18 cellular contexts compared by ENCODE assay signal in genomic region chr7:117717341-117717740, GRCh38.
DNase-seq lines count a peak whose midpoint lies in the region; ATAC-seq, FAIRE-seq and TF ChIP-seq lines count a peak whose summit lies in the region.
"Had no signal": no experiment of that assay in that cellular context is flagged by ENCODE, and none has a peak within 500 bp of the region (broad histone marks: within the 10 kb centered on the region; RNA-seq: fewer than 3 reads in every experiment).

No MANE protein-coding gene starts in this region.

- H3K9me3 Mint-ChIP-seq in GM23338, result no peaks in the 10 kb centered on the region
- no peaks in the 10 kb centered on the region for H3K9me3 Mint-ChIP-seq in astrocyte (ENCODE audit: unreplicated experiment)
- H3K9me3 Mint-ChIP-seq: CD4-positive, alpha-beta memory T cell; H9 had no signal

- no peak overlapping the region for H4K91ac ChIP-seq in mesenchymal stem cell (ENCODE audit: low read length)

- H3K4me1 Mint-ChIP-seq in GM23338, result no peaks in the 10 kb centered on the region
- peaks cover 9% of the 10 kb centered on the region for H3K4me1 Mint-ChIP-seq in astrocyte (ENCODE audit: low read depth, unreplicated experiment)

- no peak overlapping the region for H2AK5ac ChIP-seq in mesenchymal stem cell (ENCODE audit: low read length, severe bottlenecking)
- no peak overlapping the region for H2AK5ac ChIP-seq in mesendoderm (ENCODE audit: low read length)

- WGBS in A549 (ENCODE audit: missing lambda C conversion rate), result 92% methylated on average over 2 of the region's 2 CpGs
- 96% methylated on average over 1 of the region's 2 CpGs for WGBS in mesenchymal stem cell
- WGBS in mesendoderm (ENCODE audit: extremely low coverage, insufficient coverage, low lambda C conversion rate), result no CpG with 5 or more reads among the region's 2 CpGs
- 77 to 87% (median 82%) methylated on average over 2 of the region's 2 CpGs for WGBS in adrenal gland, 4 donors

- H4K5ac ChIP-seq in mesendoderm (ENCODE audit: low read length), result no peak overlapping the region

- H3K23ac ChIP-seq in mesenchymal stem cell (ENCODE audit: low read length in 2 of 2) (no peak overlapping the region), mesendoderm (ENCODE audit: low read length) (no peak overlapping the region)

- H3K9ac ChIP-seq in astrocyte (ENCODE audit: low read length) (no peak overlapping the region), mesenchymal stem cell (ENCODE audit: low read length) (no peak overlapping the region), mesendoderm (ENCODE audit: low read length) (no peak overlapping the region)

- CTCF ChIA-PET in A549 (lab: Yijun Ruan, JAX), result interaction anchor here (0.6 to 5.9 kb wide), 7 partner anchors 25 to 391 kb away, joined by 3 to 45 read pairs (median 3); no protein-coding TSS in a partner anchor

- ATAC-seq in A549 (no peak), GM23338 (no peak)
- ATAC-seq: GM12878 had no signal

- H3K9me3 ChIP-seq in A549 (no peaks in the 10 kb centered on the region), astrocyte (ENCODE audit: insufficient read depth, low read depth, low read length) (no peaks in the 10 kb centered on the region), mesenchymal stem cell (ENCODE audit: control insufficient read depth, low read length) (no peaks in the 10 kb centered on the region), adrenal gland (replicated peaks in 1 of 3) (no peaks in the 10 kb centered on the region)
- H3K9me3 ChIP-seq: BE2C had no signal

- H3K27me3 Mint-ChIP-seq in GM23338 (ENCODE audit: insufficient read depth, low read depth, poor library complexity) (no peaks in the 10 kb centered on the region), astrocyte (ENCODE audit: low read depth, unreplicated experiment) (no peaks in the 10 kb centered on the region)

- intact Hi-C loops in adrenal gland (cut with DNase I), result loop anchor here in 1 of 2 donors (10.0 kb wide), 1 partner anchor 263 kb away; no protein-coding TSS in a partner anchor

- TF ChIP-seq RAD21 in A549 (conservative IDR thresholded peaks at IDR 0.05 in 1 of 2, IDR thresholded peaks at IDR 0.05 in 1 of 2), result no peak

- DNase-seq in A549 (ENCODE audit: low read depth in 1 of 2, low spot score in 1 of 2) (no peak), GM23338 (ENCODE audit: low spot score) (no peak), astrocyte (ENCODE audit: low read depth) (no peak), mesenchymal stem cell (no peak), mesendoderm (no peak), HTR-8/SVneo (ENCODE audit: insufficient read length, low spot score) (no peak), COLO829 (ENCODE audit: low spot score) (no peak), adrenal gland (no peak)
- DNase-seq: BE2C; CD4-positive, alpha-beta memory T cell; COR-L47; GOT3; H9; KBM-7 had no signal

- H3K4me1 ChIP-seq in A549 (peaks cover 19% of the 10 kb centered on the region), GM23338 (ENCODE audit: insufficient read depth) (no peaks in the 10 kb centered on the region), astrocyte (ENCODE audit: insufficient read depth, low read length) (no peaks in the 10 kb centered on the region), mesenchymal stem cell (ENCODE audit: control insufficient read depth, insufficient read depth, low read depth, low read length) (peaks cover 3% of the 10 kb centered on the region), mesendoderm (ENCODE audit: control insufficient read depth, low read depth, low read length) (no peaks in the 10 kb centered on the region), adrenal gland (replicated peaks in 1 of 2) (no peaks in the 10 kb centered on the region)
- H3K4me1 ChIP-seq: BE2C had no signal

- FAIRE-seq in A549 (lab: Jason Lieb, UNC), result no peak
- FAIRE-seq in astrocyte (lab: Jason Lieb, UNC), result no peak
- FAIRE-seq in HTR-8/SVneo (lab: Jason Lieb, UNC), result no peak
- FAIRE-seq: GM12878, GM18507 had no signal

- no peak overlapping the region for H2BK5ac ChIP-seq in mesenchymal stem cell (ENCODE audit: low read depth, low read length, poor library complexity, severe bottlenecking)
- H2BK5ac ChIP-seq in mesendoderm (ENCODE audit: low read length), result no peak overlapping the region

- no peaks in the 10 kb centered on the region for H4K20me1 ChIP-seq in GM23338 (replicated peaks; ENCODE audit: insufficient read depth)
- no peaks in the 10 kb centered on the region for H4K20me1 ChIP-seq in astrocyte (ENCODE audit: insufficient read depth, low read length)

- TF ChIP-seq POLR2A in A549 (IDR thresholded peaks at IDR 0.05; ENCODE audit: low read length) (no peak), adrenal gland (IDR thresholded peaks at IDR 0.05) (no peak)

- no peaks in the 10 kb centered on the region for H3F3A ChIP-seq in GM23338 (replicated peaks; ENCODE audit: low read depth)

- H2BK15ac ChIP-seq in mesenchymal stem cell (ENCODE audit: low read depth, poor library complexity, severe bottlenecking), result no peak overlapping the region
- no peak overlapping the region for H2BK15ac ChIP-seq in mesendoderm (replicated peaks; ENCODE audit: low read depth)

- no peak for TF ChIP-seq EP300 in A549 (IDR thresholded peaks at IDR 0.05)

- POLR2A ChIA-PET in A549 (lab: Yijun Ruan, JAX), result no interaction called here

- TF ChIP-seq CTCF in A549 (IDR thresholded peaks at IDR 0.05) (no peak), GM23338 (conservative IDR thresholded peaks at IDR 0.05; ENCODE audit: low read depth in 2 of 2) (no peak), astrocyte (IDR thresholded peaks at IDR 0.05; ENCODE audit: insufficient read depth, low read depth, low read length) (no peak), adrenal gland (IDR thresholded peaks at IDR 0.05) (no peak)

- no peak overlapping the region for H2BK120ac ChIP-seq in mesenchymal stem cell (ENCODE audit: low read depth, low read length)
- no peak overlapping the region for H2BK120ac ChIP-seq in mesendoderm (ENCODE audit: low read depth, low read length)

- no peak overlapping the region for H3K4me3 ChIP-seq in A549
- no peak overlapping the region for H3K4me3 ChIP-seq in GM23338
- no peak overlapping the region for H3K4me3 ChIP-seq in astrocyte (ENCODE audit: insufficient read depth, low read depth, low read length)
- H3K4me3 ChIP-seq in mesenchymal stem cell (ENCODE audit: insufficient read depth in 1 of 2, low read depth in 1 of 2, low read length in 2 of 2), result no peak overlapping the region
- H3K4me3 ChIP-seq in mesendoderm (ENCODE audit: low read length), result no peak overlapping the region
- H3K4me3 ChIP-seq in adrenal gland, result no peak overlapping the region
- H3K4me3 ChIP-seq: GM12878 had no signal

- H3K4ac ChIP-seq in mesenchymal stem cell (ENCODE audit: low read depth in 1 of 2, low read length in 2 of 2) (no peak overlapping the region), mesendoderm (ENCODE audit: low read depth, low read length) (no peak overlapping the region)

- no peaks in the 10 kb centered on the region for H3K9me2 ChIP-seq in GM23338 (ENCODE audit: insufficient read depth)

- H3K27me3 ChIP-seq in GM23338 (ENCODE audit: insufficient read depth), result no peaks in the 10 kb centered on the region
- no peaks in the 10 kb centered on the region for H3K27me3 ChIP-seq in astrocyte (ENCODE audit: insufficient read depth, low read length)
- H3K27me3 ChIP-seq in mesenchymal stem cell (ENCODE audit: control insufficient read depth in 1 of 2, insufficient read depth in 1 of 2, low read length in 2 of 2), result no peaks in the 10 kb centered on the region
- H3K27me3 ChIP-seq in mesendoderm (ENCODE audit: insufficient read depth, low read length, poor library complexity), result no peaks in the 10 kb centered on the region
- H3K27me3 ChIP-seq in adrenal gland, result no peaks in the 10 kb centered on the region

- H3K79me1 ChIP-seq in mesenchymal stem cell (replicated peaks; ENCODE audit: low read length, poor library complexity, severe bottlenecking), result no peaks in the 10 kb centered on the region
- no peaks in the 10 kb centered on the region for H3K79me1 ChIP-seq in mesendoderm (ENCODE audit: low read length)

- H3K18ac ChIP-seq in mesenchymal stem cell (ENCODE audit: low read depth in 1 of 2, low read length in 2 of 2), result no peak overlapping the region
- H3K18ac ChIP-seq in mesendoderm (ENCODE audit: low read length), result no peak overlapping the region

- H3K4me3 Mint-ChIP-seq in GM23338 (no peak overlapping the region), astrocyte (ENCODE audit: unreplicated experiment) (no peak overlapping the region)
- H3K4me3 Mint-ChIP-seq: CD4-positive, alpha-beta memory T cell; H9 had no signal

- H3K14ac ChIP-seq in mesenchymal stem cell (ENCODE audit: low read length in 2 of 2), result no peak overlapping the region

- H3K27ac ChIP-seq in A549 (no peak overlapping the region; a peak in 1 of 6 replicates), GM23338 (ENCODE audit: low read depth) (no peak overlapping the region), astrocyte (ENCODE audit: low read depth, low read length) (no peak overlapping the region), mesenchymal stem cell (ENCODE audit: low read length, poor library complexity, severe bottlenecking) (peak overlapping the region; percentile 46), mesendoderm (ENCODE audit: low read depth, low read length) (no peak overlapping the region), adrenal gland (no peak overlapping the region)
- H3K27ac ChIP-seq: 22Rv1, C4-2B had no signal

- H3K27ac Mint-ChIP-seq in GM23338 (0 out of 2 replicates have a peak overlapping the region, but pooled peaks have one; percentile 21), astrocyte (ENCODE audit: unreplicated experiment) (peak overlapping the region; percentile 64)
- H3K27ac Mint-ChIP-seq: CD4-positive, alpha-beta memory T cell had no signal

- H2AFZ ChIP-seq in GM23338, result no peak overlapping the region
- H2AFZ ChIP-seq in astrocyte (ENCODE audit: low read depth, low read length), result no peak overlapping the region
- no peak overlapping the region for H2AFZ ChIP-seq in mesenchymal stem cell (ENCODE audit: low read depth, low read length)

- no peak overlapping the region for H3K56ac ChIP-seq in mesendoderm (ENCODE audit: low read length)

- H3K36me3 Mint-ChIP-seq in GM23338 (ENCODE audit: low read depth), result peaks cover 49% of the 10 kb centered on the region
- no peaks in the 10 kb centered on the region for H3K36me3 Mint-ChIP-seq in astrocyte (ENCODE audit: low read depth, unreplicated experiment)
- H3K36me3 Mint-ChIP-seq: CD4-positive, alpha-beta memory T cell had no signal

- no peak overlapping the region for H2BK12ac ChIP-seq in mesenchymal stem cell (ENCODE audit: low read length in 2 of 2)

- peak overlapping the region; percentile 39 for H3K4me2 ChIP-seq in A549
- no peak overlapping the region for H3K4me2 ChIP-seq in GM23338
- H3K4me2 ChIP-seq in astrocyte (ENCODE audit: low read length), result no peak overlapping the region
- no peak overlapping the region for H3K4me2 ChIP-seq in mesenchymal stem cell (ENCODE audit: low read length, poor library complexity, severe bottlenecking)
- no peak overlapping the region for H3K4me2 ChIP-seq in mesendoderm (ENCODE audit: low read length)

- H3K36me3 ChIP-seq in GM23338 (ENCODE audit: insufficient read depth), result no peaks in the 10 kb centered on the region
- no peaks in the 10 kb centered on the region for H3K36me3 ChIP-seq in astrocyte (ENCODE audit: insufficient read depth, low read length)
- no peaks in the 10 kb centered on the region for H3K36me3 ChIP-seq in mesenchymal stem cell (ENCODE audit: control insufficient read depth in 1 of 2, insufficient read depth in 2 of 2, low read depth in 1 of 2, low read length in 2 of 2)
- H3K36me3 ChIP-seq in mesendoderm (ENCODE audit: control insufficient read depth, insufficient read depth, low read length), result no peaks in the 10 kb centered on the region
- H3K36me3 ChIP-seq in adrenal gland (replicated peaks in 1 of 2), result no peaks in the 10 kb centered on the region
- H3K36me3 ChIP-seq: BE2C had no signal

- H3K79me2 ChIP-seq in GM23338 (replicated peaks; ENCODE audit: insufficient read depth) (no peaks in the 10 kb centered on the region), astrocyte (ENCODE audit: insufficient read depth, low read length) (no peaks in the 10 kb centered on the region), mesendoderm (ENCODE audit: control insufficient read depth, insufficient read depth, low read length) (no peaks in the 10 kb centered on the region)

- H4K8ac ChIP-seq in mesenchymal stem cell (ENCODE audit: low read length) (no peak overlapping the region), mesendoderm (ENCODE audit: low read depth, low read length) (no peak overlapping the region)
